Comparison of ENCODE assay signal across 20 cellular contexts in genomic region chr3:124663690-124664089, GRCh38.
DNase-seq lines count a peak whose midpoint lies in the region; ATAC-seq and TF ChIP-seq lines count a peak whose summit lies in the region.
"Had no signal": no experiment of that assay in that cellular context is flagged by ENCODE, and none has a peak within 500 bp of the region (broad histone marks: within the 10 kb centered on the region; RNA-seq: fewer than 3 reads in every experiment).

No MANE protein-coding gene starts in this region.

- peaks cover 3% of the 10 kb centered on the region for H3K4me1 ChIP-seq in mesenchymal stem cell (ENCODE audit: control insufficient read depth, insufficient read depth, low read depth, low read length)
- H3K4me1 ChIP-seq: Peyer's patch had no signal

- WGBS in mesenchymal stem cell: 46% methylated on average over 1 of the region's 2 CpGs

- peaks cover 0 to 9% of the 10 kb centered on the region in 2 experiments for H3K36me3 ChIP-seq in mesenchymal stem cell (ENCODE audit: control insufficient read depth in 1 of 2, insufficient read depth in 2 of 2, low read depth in 1 of 2, low read length in 2 of 2)

- ATAC-seq in HG03565 (IDR thresholded peaks at IDR 0.05; ENCODE audit: unreplicated experiment): no peak
- no peak for ATAC-seq in GM21717 (IDR thresholded peaks at IDR 0.05; ENCODE audit: unreplicated experiment)

- no peak overlapping the region for H3K14ac ChIP-seq in mesenchymal stem cell (ENCODE audit: low read length in 2 of 2)

- no peak overlapping the region for H2BK12ac ChIP-seq in mesenchymal stem cell (ENCODE audit: low read length in 2 of 2)

- H3K4me1 Mint-ChIP-seq in HFFc6 (ENCODE audit: low read depth): peaks cover 17% of the 10 kb centered on the region
- H3K4me1 Mint-ChIP-seq: endodermal cell had no signal

- H3K79me1 ChIP-seq in mesenchymal stem cell (replicated peaks; ENCODE audit: low read length, poor library complexity, severe bottlenecking): no peaks in the 10 kb centered on the region

- H3K4me3 ChIP-seq in choroid plexus epithelial cell (ENCODE audit: low read depth, low read length): no peak overlapping the region
- no peak overlapping the region for H3K4me3 ChIP-seq in mesenchymal stem cell (ENCODE audit: insufficient read depth in 1 of 2, low read depth in 1 of 2, low read length in 2 of 2)
- H3K4me3 ChIP-seq: Peyer's patch, right atrium auricular region had no signal

- peaks cover 8% of the 10 kb centered on the region for H3K27me3 Mint-ChIP-seq in HFFc6 (ENCODE audit: insufficient read depth)

- no peak overlapping the region for H3K4ac ChIP-seq in mesenchymal stem cell (ENCODE audit: low read depth in 1 of 2, low read length in 2 of 2)

- H3K36me3 Mint-ChIP-seq in HFFc6 (ENCODE audit: low read depth): no peaks in the 10 kb centered on the region

- no peak overlapping the region for H3K18ac ChIP-seq in mesenchymal stem cell (ENCODE audit: low read depth in 1 of 2, low read length in 2 of 2)

- no peaks in the 10 kb centered on the region for H3K9me3 Mint-ChIP-seq in HFFc6
- H3K9me3 Mint-ChIP-seq: activated naive CD8-positive, alpha-beta T cell treated with anti-CD3 and anti-CD28 coated beads for 36 hours; endodermal cell had no signal

- no peak overlapping the region for H2BK15ac ChIP-seq in mesenchymal stem cell (ENCODE audit: low read depth, poor library complexity, severe bottlenecking)

- no peak overlapping the region for H4K8ac ChIP-seq in mesenchymal stem cell (ENCODE audit: low read length)

- no peak overlapping the region for H4K91ac ChIP-seq in mesenchymal stem cell (ENCODE audit: low read length)

- H3K27ac Mint-ChIP-seq in HFFc6: peak overlapping the region; percentile 43; the same call in 1 of the 2 replicates
- H3K27ac Mint-ChIP-seq: activated naive CD8-positive, alpha-beta T cell treated with anti-CD3 and anti-CD28 coated beads for 36 hours; endodermal cell had no signal

- no peak overlapping the region for H2BK5ac ChIP-seq in mesenchymal stem cell (ENCODE audit: low read depth, low read length, poor library complexity, severe bottlenecking)

- H2AK5ac ChIP-seq in mesenchymal stem cell (ENCODE audit: low read length, severe bottlenecking): no peak overlapping the region

- DNase-seq in AG08395 (ENCODE audit: low spot score) (peak; percentile 55), HFFc6 (peak; percentile 78), choroid plexus epithelial cell (ENCODE audit: low read depth) (peak; percentile 25), mesenchymal stem cell (peak; percentile 49), LoVo (ENCODE audit: low spot score) (no peak)
- no peak for DNase-seq in activated CD4-positive, alpha-beta T cell treated with anti-CD3 and anti-CD28 coated beads for 4 hours
- DNase-seq: activated CD4-positive, alpha-beta T cell treated with anti-CD3 and anti-CD28 coated beads, Interleukin-2, amount 50 U/mL, for 4 hours; activated naive CD8-positive, alpha-beta T cell treated with anti-CD3 and anti-CD28 coated beads for 36 hours; activated T-cell treated with anti-CD3 and anti-CD28 coated beads, Interleukin-2, amount 50 U/mL, for 48 hours; AML-193; central memory CD4-positive, alpha-beta T cell; endodermal cell; NCI-H1417 treated with DMSO at 0.1 percent for 48 hours; NCI-H82; Peyer's patch; stimulated activated CD4-positive, alpha-beta T cell treated with anti-CD3 and anti-CD28 coated beads, Interleukin-2, amount 100 ng/mL, for 24 hours; substantia nigra had no signal

- no peak overlapping the region for H3K27ac ChIP-seq in mesenchymal stem cell (ENCODE audit: low read length, poor library complexity, severe bottlenecking)
- H3K27ac ChIP-seq: Peyer's patch, right atrium auricular region had no signal

- no peak overlapping the region for H3K4me2 ChIP-seq in mesenchymal stem cell (ENCODE audit: low read length, poor library complexity, severe bottlenecking)

- H3K23ac ChIP-seq in mesenchymal stem cell (ENCODE audit: low read length in 2 of 2): no peak overlapping the region

- no peak for TF ChIP-seq CTCF in HFFc6 (IDR thresholded peaks at IDR 0.05)
- no peak for TF ChIP-seq CTCF in choroid plexus epithelial cell (conservative IDR thresholded peaks at IDR 0.05; ENCODE audit: low read depth, low read length)

- no peak overlapping the region for H3K9ac ChIP-seq in mesenchymal stem cell (ENCODE audit: low read length)

- no peak overlapping the region for H2AFZ ChIP-seq in mesenchymal stem cell (ENCODE audit: low read depth, low read length)

- H3K27me3 ChIP-seq in mesenchymal stem cell (ENCODE audit: control insufficient read depth in 1 of 2, insufficient read depth in 1 of 2, low read length in 2 of 2): peaks cover 2 to 5% of the 10 kb centered on the region in 2 experiments
- H3K27me3 ChIP-seq: Peyer's patch, right atrium auricular region had no signal

- H2BK120ac ChIP-seq in mesenchymal stem cell (ENCODE audit: low read depth, low read length): no peak overlapping the region

- H3K9me3 ChIP-seq in mesenchymal stem cell (ENCODE audit: control insufficient read depth, low read length): no peaks in the 10 kb centered on the region
- H3K9me3 ChIP-seq: Peyer's patch, right atrium auricular region had no signal

- H3K4me3 Mint-ChIP-seq in HFFc6: peak overlapping the region; percentile 1; the same call in 1 of the 2 replicates
- H3K4me3 Mint-ChIP-seq: activated naive CD8-positive, alpha-beta T cell treated with anti-CD3 and anti-CD28 coated beads for 36 hours; endodermal cell had no signal

Comparison
In these comparisons a context has a peak if more than half of its experiments do, and no peak if none do; other contexts are left out.
1. DNase-seq: peak in AG08395 (single experiment), HFFc6 (single experiment), choroid plexus epithelial cell (single experiment) and mesenchymal stem cell (single experiment); none in LoVo (single experiment) and activated CD4-positive, alpha-beta T cell treated with anti-CD3 and anti-CD28 coated beads for 4 hours (0 of 2).